11 cellular contexts compared by ENCODE assay signal in the genomic region with DNA sequence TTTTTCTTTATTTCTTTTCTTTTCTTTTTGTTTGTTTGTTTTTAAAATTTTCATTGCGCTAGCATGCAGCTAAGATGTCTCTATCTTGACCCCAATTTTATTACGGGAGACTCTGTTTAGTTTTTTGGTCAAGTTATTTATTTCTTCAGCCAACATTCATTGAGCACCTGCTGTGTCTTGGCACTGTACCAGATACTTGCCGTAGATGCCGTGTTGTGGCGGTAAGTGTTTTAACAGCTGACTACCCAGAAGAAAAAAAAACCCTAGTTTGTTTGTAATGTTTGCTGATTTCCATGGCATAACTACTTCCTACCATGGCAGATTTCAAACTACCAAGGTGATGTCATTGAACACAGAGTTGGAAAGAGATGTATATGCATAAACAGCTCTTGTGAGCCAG.
A peak's percentile ranks its signal among the peaks of the same experiment; 100 is the strongest.
DNase-seq lines count a peak whose midpoint lies in the region; ATAC-seq, FAIRE-seq and TF ChIP-seq lines count a peak whose summit lies in the region.
"Had no signal": no experiment of that assay in that cellular context is flagged by ENCODE, and none has a peak within 500 bp of the region (broad histone marks: within the 10 kb centered on the region; RNA-seq: fewer than 3 reads in every experiment).

No MANE protein-coding gene starts in this region.

- no peak overlapping the region for H2AFZ ChIP-seq in OCI-LY1 (ENCODE audit: low read length)

- CTCF ChIA-PET in A549 (lab: Yijun Ruan, JAX) = interaction anchor here (0.7 to 2.7 kb wide), 8 partner anchors 10 to 178 kb away, joined by 3 to 11 read pairs (median 4); no protein-coding TSS in a partner anchor

- no peaks in the 10 kb centered on the region for H3K9me2 ChIP-seq in OCI-LY1 (ENCODE audit: low read depth, low read length)

- POLR2A ChIA-PET in A549 (lab: Yijun Ruan, JAX) = interaction anchor here (1.0 to 1.5 kb wide), 2 partner anchors 64 to 65 kb away, joined by 4 to 5 read pairs; partner anchors contain the start of gene UGCG

- TF ChIP-seq CTCF in A549 (IDR thresholded peaks at IDR 0.05) = no peak
- TF ChIP-seq CTCF in OCI-LY1 (IDR thresholded peaks at IDR 0.05; ENCODE audit: low read length) = no peak
- no peak for TF ChIP-seq CTCF in foreskin keratinocyte (conservative IDR thresholded peaks at IDR 0.05)

- DNase-seq in A549 (ENCODE audit: low read depth in 1 of 2, low spot score in 1 of 2) (peak in 1 of 2 experiments; percentile 84), NCI-H1105 (lab: John Stamatoyannopoulos, UW) (peak; percentile 88), foreskin keratinocyte (peak in 1 of 2 donors; percentile 27), GM03348 (ENCODE audit: low spot score) (no peak), SW480 (ENCODE audit: low spot score) (no peak), HUDEP-2 (lab: John Stamatoyannopoulos, UW; ENCODE audit: unreplicated experiment in 76 of 76) (no peak)
- DNase-seq: activated T-cell treated with anti-CD3 and anti-CD28 coated beads for 4 hours had no signal

- H3K9me3 ChIP-seq in A549 (no peaks in the 10 kb centered on the region), OCI-LY1 (ENCODE audit: low read length) (no peaks in the 10 kb centered on the region)

- H3K4me2 ChIP-seq in A549 (peak overlapping the region; percentile 83), OCI-LY1 (ENCODE audit: low read length) (peak overlapping the region; percentile 28; the same call in 1 of the 2 replicates)

- TF ChIP-seq POLR2A in A549 (IDR thresholded peaks at IDR 0.05; ENCODE audit: low read length) = no peak

- H3K4me1 ChIP-seq in A549 (peaks cover 75% of the 10 kb centered on the region), OCI-LY1 (ENCODE audit: insufficient read depth, low read length, severe bottlenecking) (peaks cover 37% of the 10 kb centered on the region), foreskin keratinocyte (peaks cover 47% of the 10 kb centered on the region)

- H3F3A ChIP-seq in OCI-LY1 (ENCODE audit: insufficient read depth, low read length) = no peaks in the 10 kb centered on the region

- ATAC-seq in A549 (no peak), foreskin keratinocyte (no peak), HG03439 (IDR thresholded peaks at IDR 0.05; ENCODE audit: unreplicated experiment) (no peak)

- TF ChIP-seq RAD21 in A549 (conservative IDR thresholded peaks at IDR 0.05 in 1 of 2, IDR thresholded peaks at IDR 0.05 in 1 of 2) = peak; percentile 3 to 36; a peak in 2 of 5 replicates

- no peak for FAIRE-seq in A549 (lab: Jason Lieb, UNC)
- FAIRE-seq: H1, keratinocyte had no signal

- no peaks in the 10 kb centered on the region for H4K20me1 ChIP-seq in OCI-LY1 (ENCODE audit: insufficient read depth, low read length)

- TF ChIP-seq EP300 in A549 (IDR thresholded peaks at IDR 0.05) = peak in 1 of 2 experiments; percentile 36; a peak in 1 of 5 replicates

- H3K4me3 ChIP-seq in A549 (no peak overlapping the region), OCI-LY1 (ENCODE audit: low read depth, low read length, poor library complexity, severe bottlenecking) (no peak overlapping the region)

- peak overlapping the region; percentile 77 to 89; a peak in 5 of 6 replicates for H3K27ac ChIP-seq in A549
- peak overlapping the region; percentile 75 for H3K27ac ChIP-seq in OCI-LY1 (ENCODE audit: low read depth, low read length, poor library complexity, severe bottlenecking)
- peak overlapping the region; percentile 90 for H3K27ac ChIP-seq in foreskin keratinocyte

- no peak overlapping the region for H3K9ac ChIP-seq in OCI-LY1 (ENCODE audit: low read length)

- no peaks in the 10 kb centered on the region for H3K27me3 ChIP-seq in OCI-LY1 (ENCODE audit: insufficient read depth, low read length)
- H3K27me3 ChIP-seq in foreskin keratinocyte = no peaks in the 10 kb centered on the region

- no peaks in the 10 kb centered on the region for H3K79me2 ChIP-seq in OCI-LY1 (ENCODE audit: insufficient read depth, low read length)

- 2% methylated on average over 5 of the region's 5 CpGs for WGBS in A549 (ENCODE audit: missing lambda C conversion rate)

- H3K36me3 ChIP-seq in OCI-LY1 (ENCODE audit: insufficient read depth, low read length) = no peaks in the 10 kb centered on the region

TF ChIP-seq in A549, 52 proteins besides CTCF, POLR2A, EP300 and RAD21:
- TF ChIP-seq JUN (IDR thresholded peaks at IDR 0.05) (peak; percentile 27 to 44; a peak in 2 of 5 replicates), PBX3 (IDR thresholded peaks at IDR 0.05) (peak; percentile 36; the same call in 1 of the 2 replicates), JUNB (IDR thresholded peaks at IDR 0.05) (peak; percentile 51), KDM1A (IDR thresholded peaks at IDR 0.05; ENCODE audit: low read depth) (no peak), BCL3 (IDR thresholded peaks at IDR 0.05) (0 out of 3 replicates have a peak, but pooled peaks have one; percentile 21), SMC3 (IDR thresholded peaks at IDR 0.05) (peak; percentile 23; the same call in 1 of the 3 replicates), CEBPB (IDR thresholded peaks at IDR 0.05) (peak in 1 of 2 experiments; percentile 12; a peak in 1 of 4 replicates), GATA3 (IDR thresholded peaks at IDR 0.05; ENCODE audit: borderline replicate concordance) (peak; percentile 55; the same call in 1 of the 2 replicates), FOSL2 (IDR thresholded peaks at IDR 0.05) (no peak), FOSL2 (CRISPR knock-in tag; IDR thresholded peaks at IDR 0.05) (peak; percentile 35; the same call in 1 of the 2 replicates)
- TF ChIP-seq, protein P1, sequence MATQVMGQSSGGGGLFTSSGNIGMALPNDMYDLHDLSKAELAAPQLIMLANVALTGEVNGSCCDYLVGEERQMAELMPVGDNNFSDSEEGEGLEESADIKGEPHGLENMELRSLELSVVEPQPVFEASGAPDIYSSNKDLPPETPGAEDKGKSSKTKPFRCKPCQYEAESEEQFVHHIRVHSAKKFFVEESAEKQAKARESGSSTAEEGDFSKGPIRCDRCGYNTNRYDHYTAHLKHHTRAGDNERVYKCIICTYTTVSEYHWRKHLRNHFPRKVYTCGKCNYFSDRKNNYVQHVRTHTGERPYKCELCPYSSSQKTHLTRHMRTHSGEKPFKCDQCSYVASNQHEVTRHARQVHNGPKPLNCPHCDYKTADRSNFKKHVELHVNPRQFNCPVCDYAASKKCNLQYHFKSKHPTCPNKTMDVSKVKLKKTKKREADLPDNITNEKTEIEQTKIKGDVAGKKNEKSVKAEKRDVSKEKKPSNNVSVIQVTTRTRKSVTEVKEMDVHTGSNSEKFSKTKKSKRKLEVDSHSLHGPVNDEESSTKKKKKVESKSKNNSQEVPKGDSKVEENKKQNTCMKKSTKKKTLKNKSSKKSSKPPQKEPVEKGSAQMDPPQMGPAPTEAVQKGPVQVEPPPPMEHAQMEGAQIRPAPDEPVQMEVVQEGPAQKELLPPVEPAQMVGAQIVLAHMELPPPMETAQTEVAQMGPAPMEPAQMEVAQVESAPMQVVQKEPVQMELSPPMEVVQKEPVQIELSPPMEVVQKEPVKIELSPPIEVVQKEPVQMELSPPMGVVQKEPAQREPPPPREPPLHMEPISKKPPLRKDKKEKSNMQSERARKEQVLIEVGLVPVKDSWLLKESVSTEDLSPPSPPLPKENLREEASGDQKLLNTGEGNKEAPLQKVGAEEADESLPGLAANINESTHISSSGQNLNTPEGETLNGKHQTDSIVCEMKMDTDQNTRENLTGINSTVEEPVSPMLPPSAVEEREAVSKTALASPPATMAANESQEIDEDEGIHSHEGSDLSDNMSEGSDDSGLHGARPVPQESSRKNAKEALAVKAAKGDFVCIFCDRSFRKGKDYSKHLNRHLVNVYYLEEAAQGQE (IDR thresholded peaks at IDR 0.05) = no peak
- TF ChIP-seq, protein P2, sequence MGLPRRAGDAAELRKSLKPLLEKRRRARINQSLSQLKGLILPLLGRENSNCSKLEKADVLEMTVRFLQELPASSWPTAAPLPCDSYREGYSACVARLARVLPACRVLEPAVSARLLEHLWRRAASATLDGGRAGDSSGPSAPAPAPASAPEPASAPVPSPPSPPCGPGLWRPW (IDR thresholded peaks at IDR 0.05) = no peak
- TF ChIP-seq, protein P3, sequence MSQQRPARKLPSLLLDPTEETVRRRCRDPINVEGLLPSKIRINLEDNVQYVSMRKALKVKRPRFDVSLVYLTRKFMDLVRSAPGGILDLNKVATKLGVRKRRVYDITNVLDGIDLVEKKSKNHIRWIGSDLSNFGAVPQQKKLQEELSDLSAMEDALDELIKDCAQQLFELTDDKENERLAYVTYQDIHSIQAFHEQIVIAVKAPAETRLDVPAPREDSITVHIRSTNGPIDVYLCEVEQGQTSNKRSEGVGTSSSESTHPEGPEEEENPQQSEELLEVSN (IDR thresholded peaks at IDR 0.05; ENCODE audit: borderline replicate concordance, low read depth) = no peak; the same call in 1 of the 2 replicates
